ENCODE assay signal across 1 cellular context in the genomic region with DNA sequence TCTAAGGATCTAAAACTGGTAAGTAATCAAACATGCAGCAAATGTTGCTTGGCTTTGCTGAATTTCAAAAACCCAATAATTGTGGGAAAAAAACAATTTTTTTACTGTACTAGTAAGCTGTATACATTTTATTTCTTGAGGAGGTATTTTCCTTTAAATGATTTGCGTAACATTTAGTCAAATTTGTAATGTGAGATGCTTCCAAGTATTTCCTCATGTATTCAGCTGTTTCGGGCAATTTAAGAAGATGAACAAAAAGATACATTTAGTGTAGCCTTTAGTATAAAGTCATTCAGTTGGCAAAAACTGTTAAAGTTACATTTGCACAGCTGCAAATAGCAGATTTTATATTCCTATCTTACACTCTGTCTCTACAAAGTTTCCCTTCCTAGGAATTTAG.
TF ChIP-seq lines count a peak whose summit lies in the region.

No MANE protein-coding gene starts in this region.

TF ChIP-seq in IMR-90, 13 proteins besides CTCF, POLR2A, EP300 and RAD21:
- TF ChIP-seq, protein P1, sequence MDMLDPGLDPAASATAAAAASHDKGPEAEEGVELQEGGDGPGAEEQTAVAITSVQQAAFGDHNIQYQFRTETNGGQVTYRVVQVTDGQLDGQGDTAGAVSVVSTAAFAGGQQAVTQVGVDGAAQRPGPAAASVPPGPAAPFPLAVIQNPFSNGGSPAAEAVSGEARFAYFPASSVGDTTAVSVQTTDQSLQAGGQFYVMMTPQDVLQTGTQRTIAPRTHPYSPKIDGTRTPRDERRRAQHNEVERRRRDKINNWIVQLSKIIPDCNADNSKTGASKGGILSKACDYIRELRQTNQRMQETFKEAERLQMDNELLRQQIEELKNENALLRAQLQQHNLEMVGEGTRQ (IDR thresholded peaks at IDR 0.05; ENCODE audit: low read depth, low read length) = no peak
- TF ChIP-seq RFX5 (IDR thresholded peaks at IDR 0.05; ENCODE audit: low read depth, low read length) (no peak), SMC3 (IDR thresholded peaks at IDR 0.05; ENCODE audit: low read depth, low read length) (no peak), CEBPB (IDR thresholded peaks at IDR 0.05; ENCODE audit: low read depth, low read length) (no peak), MXI1 (IDR thresholded peaks at IDR 0.05; ENCODE audit: borderline replicate concordance, low read depth, low read length) (no peak), NFE2L2 (IDR thresholded peaks at IDR 0.05; ENCODE audit: low read depth, low read length) (no peak), FOS (IDR thresholded peaks at IDR 0.05; ENCODE audit: low read depth, low read length) (no peak), CHD1 (IDR thresholded peaks at IDR 0.05; ENCODE audit: low read depth, low read length) (no peak)
